2 cellular contexts compared by ENCODE assay signal in the genomic region with DNA sequence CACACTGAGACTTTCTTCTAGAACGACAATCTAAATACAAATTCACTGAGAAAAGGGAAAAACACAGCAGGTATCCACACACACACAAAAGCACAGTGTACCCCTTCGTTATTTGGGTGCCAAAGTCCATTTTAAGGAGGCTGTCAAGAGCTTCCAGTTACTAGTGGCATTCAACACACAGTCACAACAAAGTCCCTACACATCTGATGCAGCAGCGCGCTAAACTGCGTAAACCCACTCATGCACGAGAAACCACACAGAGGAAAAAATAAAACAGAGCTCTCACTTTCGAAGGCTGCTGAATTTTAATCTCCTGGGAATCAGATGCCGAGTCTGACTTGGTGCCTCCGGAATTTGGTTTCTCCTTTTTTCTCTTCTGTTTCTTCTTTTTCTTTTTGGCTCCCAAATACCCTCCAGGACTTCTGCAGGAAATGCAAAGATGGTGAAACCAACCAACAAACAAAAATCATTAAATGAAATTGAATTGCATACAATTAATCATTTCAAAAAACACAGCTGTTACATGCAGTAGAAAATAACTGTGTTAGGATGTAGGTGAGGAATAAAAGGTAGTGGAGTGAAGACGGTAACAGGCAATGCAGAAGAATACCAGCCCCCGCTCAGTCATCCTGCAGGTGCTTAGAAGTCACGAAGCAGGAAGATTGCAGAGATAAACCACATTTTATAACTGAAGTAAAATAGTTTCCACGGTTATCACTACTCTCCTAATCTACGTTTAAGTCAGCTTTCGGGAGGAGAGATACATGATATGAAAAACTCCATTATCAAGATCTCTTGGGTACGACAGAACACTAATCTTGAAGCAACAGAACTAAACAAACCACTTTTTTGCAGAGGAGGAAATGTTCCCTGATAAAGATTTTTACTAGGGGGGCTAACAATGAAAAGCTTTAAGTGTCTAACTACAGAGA.
TF ChIP-seq lines count a peak whose summit lies in the region.

No MANE protein-coding gene starts in this region.

TF ChIP-seq in K562, 482 proteins besides CTCF, POLR2A, EP300 and RAD21:
- TF ChIP-seq GABPB2 (CRISPR knock-in tag; conservative IDR thresholded peaks at IDR 0.05) (no peak), SMAD2 (IDR thresholded peaks at IDR 0.05; ENCODE audit: low read depth, low read length) (no peak), FOXJ2 (tag; IDR thresholded peaks at IDR 0.05) (peak; percentile 69; the same call in 1 of the 2 replicates), CXXC5 (CRISPR knock-in tag; IDR thresholded peaks at IDR 0.05) (0 out of 2 replicates have a peak, but pooled peaks have one; percentile 35), TAL1 (IDR thresholded peaks at IDR 0.05) (0 out of 2 replicates have a peak, but pooled peaks have one; percentile 25), SMARCE1 (IDR thresholded peaks at IDR 0.05) (peak; percentile 38; the same call in 1 of the 2 replicates), CBFA2T3 (IDR thresholded peaks at IDR 0.05) (peak; percentile 22; the same call in 1 of the 2 replicates), DPF2 (IDR thresholded peaks at IDR 0.05) (0 out of 2 replicates have a peak, but pooled peaks have one; percentile 32), KAT7 (CRISPR knock-in tag; IDR thresholded peaks at IDR 0.05; ENCODE audit: borderline replicate concordance) (no peak), ZNF583 (CRISPR knock-in tag; IDR thresholded peaks at IDR 0.05) (no peak), SOX6 (IDR thresholded peaks at IDR 0.05) (0 out of 2 replicates have a peak, but pooled peaks have one; percentile 34), FOXA1 (IDR thresholded peaks at IDR 0.05; ENCODE audit: borderline replicate concordance) (no peak), CTBP1 (IDR thresholded peaks at IDR 0.05; ENCODE audit: borderline replicate concordance) (peak; percentile 31; the same call in 1 of the 2 replicates), ZNF449 (CRISPR knock-in tag; IDR thresholded peaks at IDR 0.05) (no peak), SMAD4 (CRISPR knock-in tag; conservative IDR thresholded peaks at IDR 0.05) (no peak), ZNF232 (CRISPR knock-in tag; IDR thresholded peaks at IDR 0.05) (no peak), TEAD4 (IDR thresholded peaks at IDR 0.05; ENCODE audit: low read length) (peak; percentile 29; the same call in 1 of the 2 replicates), TEAD4 (CRISPR knock-in tag; IDR thresholded peaks at IDR 0.05; ENCODE audit: borderline replicate concordance) (no peak), ARID1B (IDR thresholded peaks at IDR 0.05) (peak; percentile 56; the same call in 1 of the 2 replicates), KHSRP (IDR thresholded peaks at IDR 0.05) (no peak), MTA1 (IDR thresholded peaks at IDR 0.05; ENCODE audit: borderline replicate concordance) (peak; percentile 13; the same call in 1 of the 2 replicates)
- TF ChIP-seq, protein P1, sequence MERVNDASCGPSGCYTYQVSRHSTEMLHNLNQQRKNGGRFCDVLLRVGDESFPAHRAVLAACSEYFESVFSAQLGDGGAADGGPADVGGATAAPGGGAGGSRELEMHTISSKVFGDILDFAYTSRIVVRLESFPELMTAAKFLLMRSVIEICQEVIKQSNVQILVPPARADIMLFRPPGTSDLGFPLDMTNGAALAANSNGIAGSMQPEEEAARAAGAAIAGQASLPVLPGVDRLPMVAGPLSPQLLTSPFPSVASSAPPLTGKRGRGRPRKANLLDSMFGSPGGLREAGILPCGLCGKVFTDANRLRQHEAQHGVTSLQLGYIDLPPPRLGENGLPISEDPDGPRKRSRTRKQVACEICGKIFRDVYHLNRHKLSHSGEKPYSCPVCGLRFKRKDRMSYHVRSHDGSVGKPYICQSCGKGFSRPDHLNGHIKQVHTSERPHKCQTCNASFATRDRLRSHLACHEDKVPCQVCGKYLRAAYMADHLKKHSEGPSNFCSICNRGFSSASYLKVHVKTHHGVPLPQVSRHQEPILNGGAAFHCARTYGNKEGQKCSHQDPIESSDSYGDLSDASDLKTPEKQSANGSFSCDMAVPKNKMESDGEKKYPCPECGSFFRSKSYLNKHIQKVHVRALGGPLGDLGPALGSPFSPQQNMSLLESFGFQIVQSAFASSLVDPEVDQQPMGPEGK (CRISPR knock-in tag; IDR thresholded peaks at IDR 0.05; ENCODE audit: borderline replicate concordance) = no peak
- TF ChIP-seq, protein P2, sequence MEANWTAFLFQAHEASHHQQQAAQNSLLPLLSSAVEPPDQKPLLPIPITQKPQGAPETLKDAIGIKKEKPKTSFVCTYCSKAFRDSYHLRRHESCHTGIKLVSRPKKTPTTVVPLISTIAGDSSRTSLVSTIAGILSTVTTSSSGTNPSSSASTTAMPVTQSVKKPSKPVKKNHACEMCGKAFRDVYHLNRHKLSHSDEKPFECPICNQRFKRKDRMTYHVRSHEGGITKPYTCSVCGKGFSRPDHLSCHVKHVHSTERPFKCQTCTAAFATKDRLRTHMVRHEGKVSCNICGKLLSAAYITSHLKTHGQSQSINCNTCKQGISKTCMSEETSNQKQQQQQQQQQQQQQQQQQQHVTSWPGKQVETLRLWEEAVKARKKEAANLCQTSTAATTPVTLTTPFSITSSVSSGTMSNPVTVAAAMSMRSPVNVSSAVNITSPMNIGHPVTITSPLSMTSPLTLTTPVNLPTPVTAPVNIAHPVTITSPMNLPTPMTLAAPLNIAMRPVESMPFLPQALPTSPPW (CRISPR knock-in tag; IDR thresholded peaks at IDR 0.05) = peak; percentile 70; the same call in 1 of the 2 replicates
- TF ChIP-seq, protein P3, sequence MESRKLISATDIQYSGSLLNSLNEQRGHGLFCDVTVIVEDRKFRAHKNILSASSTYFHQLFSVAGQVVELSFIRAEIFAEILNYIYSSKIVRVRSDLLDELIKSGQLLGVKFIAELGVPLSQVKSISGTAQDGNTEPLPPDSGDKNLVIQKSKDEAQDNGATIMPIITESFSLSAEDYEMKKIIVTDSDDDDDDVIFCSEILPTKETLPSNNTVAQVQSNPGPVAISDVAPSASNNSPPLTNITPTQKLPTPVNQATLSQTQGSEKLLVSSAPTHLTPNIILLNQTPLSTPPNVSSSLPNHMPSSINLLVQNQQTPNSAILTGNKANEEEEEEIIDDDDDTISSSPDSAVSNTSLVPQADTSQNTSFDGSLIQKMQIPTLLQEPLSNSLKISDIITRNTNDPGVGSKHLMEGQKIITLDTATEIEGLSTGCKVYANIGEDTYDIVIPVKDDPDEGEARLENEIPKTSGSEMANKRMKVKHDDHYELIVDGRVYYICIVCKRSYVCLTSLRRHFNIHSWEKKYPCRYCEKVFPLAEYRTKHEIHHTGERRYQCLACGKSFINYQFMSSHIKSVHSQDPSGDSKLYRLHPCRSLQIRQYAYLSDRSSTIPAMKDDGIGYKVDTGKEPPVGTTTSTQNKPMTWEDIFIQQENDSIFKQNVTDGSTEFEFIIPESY (CRISPR knock-in tag; IDR thresholded peaks at IDR 0.05) = 0 out of 2 replicates have a peak, but pooled peaks have one; percentile 30

TF ChIP-seq in WTC11, 78 proteins besides CTCF, POLR2A, EP300 and RAD21:
- TF ChIP-seq ATF6 (CRISPR knock-in tag; IDR thresholded peaks at IDR 0.05) (no peak), NFYB (CRISPR knock-in tag; conservative IDR thresholded peaks at IDR 0.05; ENCODE audit: low read depth) (no peak), MXD4 (CRISPR knock-in tag; IDR thresholded peaks at IDR 0.05; ENCODE audit: borderline replicate concordance) (no peak), EMX1 (CRISPR knock-in tag; IDR thresholded peaks at IDR 0.05) (no peak), ZNF263 (CRISPR knock-in tag; IDR thresholded peaks at IDR 0.05; ENCODE audit: low read depth) (no peak), RELA (CRISPR knock-in tag; IDR thresholded peaks at IDR 0.05; ENCODE audit: borderline replicate concordance) (no peak), NFE2L1 (CRISPR knock-in tag; IDR thresholded peaks at IDR 0.05) (no peak), ZNF425 (CRISPR knock-in tag; conservative IDR thresholded peaks at IDR 0.05) (no peak)
- TF ChIP-seq, protein P4, sequence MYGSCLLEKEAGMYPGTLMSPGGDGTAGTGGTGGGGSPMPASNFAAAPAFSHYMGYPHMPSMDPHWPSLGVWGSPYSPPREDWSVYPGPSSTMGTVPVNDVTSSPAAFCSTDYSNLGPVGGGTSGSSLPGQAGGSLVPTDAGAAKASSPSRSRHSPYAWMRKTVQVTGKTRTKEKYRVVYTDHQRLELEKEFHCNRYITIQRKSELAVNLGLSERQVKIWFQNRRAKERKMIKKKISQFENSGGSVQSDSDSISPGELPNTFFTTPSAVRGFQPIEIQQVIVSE (CRISPR knock-in tag; IDR thresholded peaks at IDR 0.05; ENCODE audit: borderline replicate concordance) = no peak
- TF ChIP-seq, protein P5, sequence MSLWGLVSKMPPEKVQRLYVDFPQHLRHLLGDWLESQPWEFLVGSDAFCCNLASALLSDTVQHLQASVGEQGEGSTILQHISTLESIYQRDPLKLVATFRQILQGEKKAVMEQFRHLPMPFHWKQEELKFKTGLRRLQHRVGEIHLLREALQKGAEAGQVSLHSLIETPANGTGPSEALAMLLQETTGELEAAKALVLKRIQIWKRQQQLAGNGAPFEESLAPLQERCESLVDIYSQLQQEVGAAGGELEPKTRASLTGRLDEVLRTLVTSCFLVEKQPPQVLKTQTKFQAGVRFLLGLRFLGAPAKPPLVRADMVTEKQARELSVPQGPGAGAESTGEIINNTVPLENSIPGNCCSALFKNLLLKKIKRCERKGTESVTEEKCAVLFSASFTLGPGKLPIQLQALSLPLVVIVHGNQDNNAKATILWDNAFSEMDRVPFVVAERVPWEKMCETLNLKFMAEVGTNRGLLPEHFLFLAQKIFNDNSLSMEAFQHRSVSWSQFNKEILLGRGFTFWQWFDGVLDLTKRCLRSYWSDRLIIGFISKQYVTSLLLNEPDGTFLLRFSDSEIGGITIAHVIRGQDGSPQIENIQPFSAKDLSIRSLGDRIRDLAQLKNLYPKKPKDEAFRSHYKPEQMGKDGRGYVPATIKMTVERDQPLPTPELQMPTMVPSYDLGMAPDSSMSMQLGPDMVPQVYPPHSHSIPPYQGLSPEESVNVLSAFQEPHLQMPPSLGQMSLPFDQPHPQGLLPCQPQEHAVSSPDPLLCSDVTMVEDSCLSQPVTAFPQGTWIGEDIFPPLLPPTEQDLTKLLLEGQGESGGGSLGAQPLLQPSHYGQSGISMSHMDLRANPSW (CRISPR knock-in tag; conservative IDR thresholded peaks at IDR 0.05; ENCODE audit: low read depth) = no peak
- TF ChIP-seq, protein P6, sequence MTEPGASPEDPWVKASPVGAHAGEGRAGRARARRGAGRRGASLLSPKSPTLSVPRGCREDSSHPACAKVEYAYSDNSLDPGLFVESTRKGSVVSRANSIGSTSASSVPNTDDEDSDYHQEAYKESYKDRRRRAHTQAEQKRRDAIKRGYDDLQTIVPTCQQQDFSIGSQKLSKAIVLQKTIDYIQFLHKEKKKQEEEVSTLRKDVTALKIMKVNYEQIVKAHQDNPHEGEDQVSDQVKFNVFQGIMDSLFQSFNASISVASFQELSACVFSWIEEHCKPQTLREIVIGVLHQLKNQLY (CRISPR knock-in tag; IDR thresholded peaks at IDR 0.05) = no peak
- TF ChIP-seq, protein P7, sequence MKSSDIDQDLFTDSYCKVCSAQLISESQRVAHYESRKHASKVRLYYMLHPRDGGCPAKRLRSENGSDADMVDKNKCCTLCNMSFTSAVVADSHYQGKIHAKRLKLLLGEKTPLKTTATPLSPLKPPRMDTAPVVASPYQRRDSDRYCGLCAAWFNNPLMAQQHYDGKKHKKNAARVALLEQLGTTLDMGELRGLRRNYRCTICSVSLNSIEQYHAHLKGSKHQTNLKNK (CRISPR knock-in tag; IDR thresholded peaks at IDR 0.05) = no peak
- TF ChIP-seq, protein P8, sequence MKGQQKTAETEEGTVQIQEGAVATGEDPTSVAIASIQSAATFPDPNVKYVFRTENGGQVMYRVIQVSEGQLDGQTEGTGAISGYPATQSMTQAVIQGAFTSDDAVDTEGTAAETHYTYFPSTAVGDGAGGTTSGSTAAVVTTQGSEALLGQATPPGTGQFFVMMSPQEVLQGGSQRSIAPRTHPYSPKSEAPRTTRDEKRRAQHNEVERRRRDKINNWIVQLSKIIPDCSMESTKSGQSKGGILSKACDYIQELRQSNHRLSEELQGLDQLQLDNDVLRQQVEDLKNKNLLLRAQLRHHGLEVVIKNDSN (CRISPR knock-in tag; IDR thresholded peaks at IDR 0.05) = no peak
TF ChIP-seq in WTC11: peak in this region for 0.
